Comparison of ENCODE assay signal across 24 cellular contexts in the genomic region with DNA sequence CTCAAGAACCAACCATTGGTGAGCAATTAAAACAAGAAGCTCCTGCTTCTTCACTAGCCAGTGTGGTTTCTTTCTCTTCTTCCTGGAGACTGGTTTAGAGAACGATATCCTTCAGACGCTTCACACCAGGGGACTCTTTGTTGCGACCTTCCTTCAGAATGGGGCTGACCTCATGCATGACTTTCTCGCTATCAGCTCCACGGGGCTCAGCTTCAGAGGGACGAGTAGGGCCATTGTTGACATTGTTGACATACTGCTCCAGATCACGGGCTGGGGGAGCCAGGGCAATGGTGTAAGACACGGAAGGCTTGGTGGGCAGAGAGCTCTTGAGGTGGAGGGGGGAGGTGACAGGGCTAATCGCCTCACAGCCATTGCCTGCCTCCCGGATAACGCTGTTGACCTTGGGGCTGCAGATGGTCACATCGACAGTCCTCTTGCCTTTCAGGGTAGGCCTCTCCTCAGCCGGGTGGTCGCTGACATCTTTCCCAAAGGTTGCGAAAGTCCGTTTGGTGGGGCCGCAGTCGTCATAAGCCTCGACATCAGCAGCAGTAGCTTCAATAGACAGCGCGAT.
DNase-seq lines count a peak whose midpoint lies in the region; ATAC-seq, FAIRE-seq and TF ChIP-seq lines count a peak whose summit lies in the region.
"Had no signal": no experiment of that assay in that cellular context is flagged by ENCODE, and none has a peak within 500 bp of the region (broad histone marks: within the 10 kb centered on the region; RNA-seq: fewer than 3 reads in every experiment).

No MANE protein-coding gene starts in this region.

- no peak for FAIRE-seq in GM19239 (lab: Jason Lieb, UNC)
- FAIRE-seq: A204.1, G401.6 had no signal

- no peak overlapping the region for H3K4me2 ChIP-seq in GM23338

- H3K9me3 Mint-ChIP-seq in GM23338 (no peaks in the 10 kb centered on the region), nephron progenitor cell (no peaks in the 10 kb centered on the region)
- H3K9me3 Mint-ChIP-seq: T-cell had no signal

- H3K4me3 ChIP-seq in GM23338: no peak overlapping the region
- H3K4me3 ChIP-seq in NT2/D1 (ENCODE audit: insufficient read length, low read depth): no peak overlapping the region
- H3K4me3 ChIP-seq: Peyer's patch had no signal

- H3K27me3 ChIP-seq in GM23338 (ENCODE audit: insufficient read depth) (no peaks in the 10 kb centered on the region), NT2/D1 (ENCODE audit: insufficient read depth, insufficient read length) (no peaks in the 10 kb centered on the region)
- H3K27me3 ChIP-seq: Peyer's patch had no signal

- H3K4me3 Mint-ChIP-seq in GM23338: no peak overlapping the region
- no peak overlapping the region for H3K4me3 Mint-ChIP-seq in nephron progenitor cell
- H3K4me3 Mint-ChIP-seq: CD8-positive, alpha-beta memory T cell; T-cell had no signal

- H3K27ac Mint-ChIP-seq in GM23338 (no peak overlapping the region), nephron progenitor cell (peak overlapping the region; percentile 95)
- H3K27ac Mint-ChIP-seq: CD8-positive, alpha-beta memory T cell; T-cell had no signal

- ATAC-seq in GM23338: peak; percentile 92
- ATAC-seq in GM18511 (IDR thresholded peaks at IDR 0.05; ENCODE audit: unreplicated experiment): no peak
- ATAC-seq: SK-N-SH treated with all-trans-retinoic acid at 6 μM for 48 hours, T-cell had no signal

- TF ChIP-seq CTCF in GM23338 (conservative IDR thresholded peaks at IDR 0.05; ENCODE audit: low read depth in 2 of 2): no peak
- TF ChIP-seq CTCF in nephron progenitor cell (IDR thresholded peaks at IDR 0.05): no peak

- no peaks in the 10 kb centered on the region for H3K9me3 ChIP-seq in NT2/D1 (ENCODE audit: insufficient read depth, low read length)
- H3K9me3 ChIP-seq: Peyer's patch had no signal

- no peaks in the 10 kb centered on the region for H3F3A ChIP-seq in GM23338 (replicated peaks; ENCODE audit: low read depth)

- H3K9me2 ChIP-seq in GM23338 (ENCODE audit: insufficient read depth): no peaks in the 10 kb centered on the region

- H3K36me3 Mint-ChIP-seq in GM23338 (ENCODE audit: low read depth) (no peaks in the 10 kb centered on the region), nephron progenitor cell (ENCODE audit: low read depth) (peaks cover 57% of the 10 kb centered on the region)
- H3K36me3 Mint-ChIP-seq: CD8-positive, alpha-beta memory T cell; T-cell had no signal

- DNase-seq in GM23338 (ENCODE audit: low spot score) (peak; percentile 32), NT2/D1 (ENCODE audit: low read depth, low spot score) (peak; percentile 76), iPS DF 19.7 (ENCODE audit: low read depth, low spot score) (peak; percentile 38), nephron progenitor cell (no peak), A172 (ENCODE audit: low spot score) (no peak), caudate nucleus (lab: John Stamatoyannopoulos, UW) (no peak), GM19239 (ENCODE audit: insufficient read length, low spot score) (no peak)
- DNase-seq: Calu3; CD8-positive, alpha-beta memory T cell; DMS153; HCEC 1CT; KG1; NCI-H1092 treated with DMSO at 0.1 percent for 48 hours; NCI-H1436 treated with DMSO at 0.1 percent for 48 hours; NCI-H1930; NCI-H2171 treated with DMSO at 0.1 percent for 48 hours; NCI-H526; Peyer's patch; T-cell had no signal

- no peaks in the 10 kb centered on the region for H3K36me3 ChIP-seq in GM23338 (ENCODE audit: insufficient read depth)
- H3K36me3 ChIP-seq in NT2/D1 (ENCODE audit: insufficient read depth, insufficient read length, low read length): no peaks in the 10 kb centered on the region
- H3K36me3 ChIP-seq: Peyer's patch had no signal

- H3K27ac ChIP-seq in GM23338 (ENCODE audit: low read depth) (no peak overlapping the region), caudate nucleus (ENCODE audit: low read depth, low read length) (no peak overlapping the region)
- H3K27ac ChIP-seq: C4-2B, Peyer's patch had no signal

- H3K79me2 ChIP-seq in GM23338 (replicated peaks; ENCODE audit: insufficient read depth): no peaks in the 10 kb centered on the region

- no peaks in the 10 kb centered on the region for H4K20me1 ChIP-seq in GM23338 (replicated peaks; ENCODE audit: insufficient read depth)

- H2AFZ ChIP-seq in GM23338: no peak overlapping the region

- no peak overlapping the region for H3K9ac ChIP-seq in NT2/D1 (ENCODE audit: insufficient read length, low read depth)

- no peaks in the 10 kb centered on the region for H3K4me1 ChIP-seq in GM23338 (ENCODE audit: insufficient read depth)
- no peaks in the 10 kb centered on the region for H3K4me1 ChIP-seq in NT2/D1 (ENCODE audit: insufficient read depth, insufficient read length)
- H3K4me1 ChIP-seq: Peyer's patch had no signal

- H3K27me3 Mint-ChIP-seq in GM23338 (ENCODE audit: insufficient read depth, low read depth, poor library complexity) (peaks cover 6% of the 10 kb centered on the region), nephron progenitor cell (ENCODE audit: low read depth, poor library complexity) (peaks cover 3% of the 10 kb centered on the region)

- H3K4me1 Mint-ChIP-seq in GM23338 (peaks cover 6% of the 10 kb centered on the region), nephron progenitor cell (peaks cover 40% of the 10 kb centered on the region)
- H3K4me1 Mint-ChIP-seq: CD8-positive, alpha-beta memory T cell; T-cell had no signal

TF ChIP-seq in GM23338, 12 proteins besides CTCF, POLR2A, EP300 and RAD21:
- TF ChIP-seq ZNF331 (CRISPR knock-in tag; IDR thresholded peaks at IDR 0.05; ENCODE audit: low read depth) (no peak), ZNF462 (CRISPR knock-in tag; IDR thresholded peaks at IDR 0.05) (peak; percentile 57)

Comparison
In these comparisons a context has a peak if more than half of its experiments do, and no peak if none do; other contexts are left out.
1. DNase-seq: peak in GM23338 (single experiment), NT2/D1 (single experiment) and iPS DF 19.7 (single experiment); none in nephron progenitor cell (single experiment), A172 (single experiment), caudate nucleus (0 of 61) and GM19239 (single experiment).